Comparison of ENCODE assay signal across 1 cellular context in genomic region chr1:65075123-65075976, GRCh38.
TF ChIP-seq lines count a peak whose summit lies in the region.

No MANE protein-coding gene starts in this region.

TF ChIP-seq in K562, 482 proteins besides CTCF, POLR2A, EP300 and RAD21 (continued from another document and continues in another):
- TF ChIP-seq, protein P1, sequence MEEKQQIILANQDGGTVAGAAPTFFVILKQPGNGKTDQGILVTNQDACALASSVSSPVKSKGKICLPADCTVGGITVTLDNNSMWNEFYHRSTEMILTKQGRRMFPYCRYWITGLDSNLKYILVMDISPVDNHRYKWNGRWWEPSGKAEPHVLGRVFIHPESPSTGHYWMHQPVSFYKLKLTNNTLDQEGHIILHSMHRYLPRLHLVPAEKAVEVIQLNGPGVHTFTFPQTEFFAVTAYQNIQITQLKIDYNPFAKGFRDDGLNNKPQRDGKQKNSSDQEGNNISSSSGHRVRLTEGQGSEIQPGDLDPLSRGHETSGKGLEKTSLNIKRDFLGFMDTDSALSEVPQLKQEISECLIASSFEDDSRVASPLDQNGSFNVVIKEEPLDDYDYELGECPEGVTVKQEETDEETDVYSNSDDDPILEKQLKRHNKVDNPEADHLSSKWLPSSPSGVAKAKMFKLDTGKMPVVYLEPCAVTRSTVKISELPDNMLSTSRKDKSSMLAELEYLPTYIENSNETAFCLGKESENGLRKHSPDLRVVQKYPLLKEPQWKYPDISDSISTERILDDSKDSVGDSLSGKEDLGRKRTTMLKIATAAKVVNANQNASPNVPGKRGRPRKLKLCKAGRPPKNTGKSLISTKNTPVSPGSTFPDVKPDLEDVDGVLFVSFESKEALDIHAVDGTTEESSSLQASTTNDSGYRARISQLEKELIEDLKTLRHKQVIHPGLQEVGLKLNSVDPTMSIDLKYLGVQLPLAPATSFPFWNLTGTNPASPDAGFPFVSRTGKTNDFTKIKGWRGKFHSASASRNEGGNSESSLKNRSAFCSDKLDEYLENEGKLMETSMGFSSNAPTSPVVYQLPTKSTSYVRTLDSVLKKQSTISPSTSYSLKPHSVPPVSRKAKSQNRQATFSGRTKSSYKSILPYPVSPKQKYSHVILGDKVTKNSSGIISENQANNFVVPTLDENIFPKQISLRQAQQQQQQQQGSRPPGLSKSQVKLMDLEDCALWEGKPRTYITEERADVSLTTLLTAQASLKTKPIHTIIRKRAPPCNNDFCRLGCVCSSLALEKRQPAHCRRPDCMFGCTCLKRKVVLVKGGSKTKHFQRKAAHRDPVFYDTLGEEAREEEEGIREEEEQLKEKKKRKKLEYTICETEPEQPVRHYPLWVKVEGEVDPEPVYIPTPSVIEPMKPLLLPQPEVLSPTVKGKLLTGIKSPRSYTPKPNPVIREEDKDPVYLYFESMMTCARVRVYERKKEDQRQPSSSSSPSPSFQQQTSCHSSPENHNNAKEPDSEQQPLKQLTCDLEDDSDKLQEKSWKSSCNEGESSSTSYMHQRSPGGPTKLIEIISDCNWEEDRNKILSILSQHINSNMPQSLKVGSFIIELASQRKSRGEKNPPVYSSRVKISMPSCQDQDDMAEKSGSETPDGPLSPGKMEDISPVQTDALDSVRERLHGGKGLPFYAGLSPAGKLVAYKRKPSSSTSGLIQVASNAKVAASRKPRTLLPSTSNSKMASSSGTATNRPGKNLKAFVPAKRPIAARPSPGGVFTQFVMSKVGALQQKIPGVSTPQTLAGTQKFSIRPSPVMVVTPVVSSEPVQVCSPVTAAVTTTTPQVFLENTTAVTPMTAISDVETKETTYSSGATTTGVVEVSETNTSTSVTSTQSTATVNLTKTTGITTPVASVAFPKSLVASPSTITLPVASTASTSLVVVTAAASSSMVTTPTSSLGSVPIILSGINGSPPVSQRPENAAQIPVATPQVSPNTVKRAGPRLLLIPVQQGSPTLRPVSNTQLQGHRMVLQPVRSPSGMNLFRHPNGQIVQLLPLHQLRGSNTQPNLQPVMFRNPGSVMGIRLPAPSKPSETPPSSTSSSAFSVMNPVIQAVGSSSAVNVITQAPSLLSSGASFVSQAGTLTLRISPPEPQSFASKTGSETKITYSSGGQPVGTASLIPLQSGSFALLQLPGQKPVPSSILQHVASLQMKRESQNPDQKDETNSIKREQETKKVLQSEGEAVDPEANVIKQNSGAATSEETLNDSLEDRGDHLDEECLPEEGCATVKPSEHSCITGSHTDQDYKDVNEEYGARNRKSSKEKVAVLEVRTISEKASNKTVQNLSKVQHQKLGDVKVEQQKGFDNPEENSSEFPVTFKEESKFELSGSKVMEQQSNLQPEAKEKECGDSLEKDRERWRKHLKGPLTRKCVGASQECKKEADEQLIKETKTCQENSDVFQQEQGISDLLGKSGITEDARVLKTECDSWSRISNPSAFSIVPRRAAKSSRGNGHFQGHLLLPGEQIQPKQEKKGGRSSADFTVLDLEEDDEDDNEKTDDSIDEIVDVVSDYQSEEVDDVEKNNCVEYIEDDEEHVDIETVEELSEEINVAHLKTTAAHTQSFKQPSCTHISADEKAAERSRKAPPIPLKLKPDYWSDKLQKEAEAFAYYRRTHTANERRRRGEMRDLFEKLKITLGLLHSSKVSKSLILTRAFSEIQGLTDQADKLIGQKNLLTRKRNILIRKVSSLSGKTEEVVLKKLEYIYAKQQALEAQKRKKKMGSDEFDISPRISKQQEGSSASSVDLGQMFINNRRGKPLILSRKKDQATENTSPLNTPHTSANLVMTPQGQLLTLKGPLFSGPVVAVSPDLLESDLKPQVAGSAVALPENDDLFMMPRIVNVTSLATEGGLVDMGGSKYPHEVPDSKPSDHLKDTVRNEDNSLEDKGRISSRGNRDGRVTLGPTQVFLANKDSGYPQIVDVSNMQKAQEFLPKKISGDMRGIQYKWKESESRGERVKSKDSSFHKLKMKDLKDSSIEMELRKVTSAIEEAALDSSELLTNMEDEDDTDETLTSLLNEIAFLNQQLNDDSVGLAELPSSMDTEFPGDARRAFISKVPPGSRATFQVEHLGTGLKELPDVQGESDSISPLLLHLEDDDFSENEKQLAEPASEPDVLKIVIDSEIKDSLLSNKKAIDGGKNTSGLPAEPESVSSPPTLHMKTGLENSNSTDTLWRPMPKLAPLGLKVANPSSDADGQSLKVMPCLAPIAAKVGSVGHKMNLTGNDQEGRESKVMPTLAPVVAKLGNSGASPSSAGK (IDR thresholded peaks at IDR 0.05) = peak; percentile 14; the same call in 1 of the 2 replicates
- no peak for TF ChIP-seq DNMT1 (IDR thresholded peaks at IDR 0.05)
- TF ChIP-seq, protein P2, sequence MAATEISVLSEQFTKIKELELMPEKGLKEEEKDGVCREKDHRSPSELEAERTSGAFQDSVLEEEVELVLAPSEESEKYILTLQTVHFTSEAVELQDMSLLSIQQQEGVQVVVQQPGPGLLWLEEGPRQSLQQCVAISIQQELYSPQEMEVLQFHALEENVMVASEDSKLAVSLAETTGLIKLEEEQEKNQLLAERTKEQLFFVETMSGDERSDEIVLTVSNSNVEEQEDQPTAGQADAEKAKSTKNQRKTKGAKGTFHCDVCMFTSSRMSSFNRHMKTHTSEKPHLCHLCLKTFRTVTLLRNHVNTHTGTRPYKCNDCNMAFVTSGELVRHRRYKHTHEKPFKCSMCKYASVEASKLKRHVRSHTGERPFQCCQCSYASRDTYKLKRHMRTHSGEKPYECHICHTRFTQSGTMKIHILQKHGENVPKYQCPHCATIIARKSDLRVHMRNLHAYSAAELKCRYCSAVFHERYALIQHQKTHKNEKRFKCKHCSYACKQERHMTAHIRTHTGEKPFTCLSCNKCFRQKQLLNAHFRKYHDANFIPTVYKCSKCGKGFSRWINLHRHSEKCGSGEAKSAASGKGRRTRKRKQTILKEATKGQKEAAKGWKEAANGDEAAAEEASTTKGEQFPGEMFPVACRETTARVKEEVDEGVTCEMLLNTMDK (IDR thresholded peaks at IDR 0.05; ENCODE audit: borderline replicate concordance, insufficient read depth, low read depth, low read length, poor library complexity, severe bottlenecking) = peak; percentile 90
- TF ChIP-seq ZNF12 (CRISPR knock-in tag; IDR thresholded peaks at IDR 0.05) = no peak
- TF ChIP-seq EHMT2 (IDR thresholded peaks at IDR 0.05) = peak; percentile 86
- TF ChIP-seq EP400 (IDR thresholded peaks at IDR 0.05) = no peak
- TF ChIP-seq ETV1 (tag; conservative IDR thresholded peaks at IDR 0.05; ENCODE audit: low read depth) = no peak
- peak in 1 of 2 experiments; percentile 50; a peak in 1 of 4 replicates for TF ChIP-seq TEAD1 (CRISPR knock-in tag; IDR thresholded peaks at IDR 0.05)
- TF ChIP-seq L3MBTL2 (IDR thresholded peaks at IDR 0.05) = peak; percentile 42; the same call in 1 of the 2 replicates
- no peak for TF ChIP-seq ZNF79 (CRISPR knock-in tag; IDR thresholded peaks at IDR 0.05; ENCODE audit: low read depth)
- no peak for TF ChIP-seq ZFP30 (CRISPR knock-in tag; IDR thresholded peaks at IDR 0.05; ENCODE audit: borderline replicate concordance)
- TF ChIP-seq TBL1XR1 (IDR thresholded peaks at IDR 0.05; ENCODE audit: low read length in 2 of 2) = 0 out of 4 replicates have a peak, but pooled peaks of 1 of the 2 experiments have one; percentile 28
- TF ChIP-seq, protein P3, sequence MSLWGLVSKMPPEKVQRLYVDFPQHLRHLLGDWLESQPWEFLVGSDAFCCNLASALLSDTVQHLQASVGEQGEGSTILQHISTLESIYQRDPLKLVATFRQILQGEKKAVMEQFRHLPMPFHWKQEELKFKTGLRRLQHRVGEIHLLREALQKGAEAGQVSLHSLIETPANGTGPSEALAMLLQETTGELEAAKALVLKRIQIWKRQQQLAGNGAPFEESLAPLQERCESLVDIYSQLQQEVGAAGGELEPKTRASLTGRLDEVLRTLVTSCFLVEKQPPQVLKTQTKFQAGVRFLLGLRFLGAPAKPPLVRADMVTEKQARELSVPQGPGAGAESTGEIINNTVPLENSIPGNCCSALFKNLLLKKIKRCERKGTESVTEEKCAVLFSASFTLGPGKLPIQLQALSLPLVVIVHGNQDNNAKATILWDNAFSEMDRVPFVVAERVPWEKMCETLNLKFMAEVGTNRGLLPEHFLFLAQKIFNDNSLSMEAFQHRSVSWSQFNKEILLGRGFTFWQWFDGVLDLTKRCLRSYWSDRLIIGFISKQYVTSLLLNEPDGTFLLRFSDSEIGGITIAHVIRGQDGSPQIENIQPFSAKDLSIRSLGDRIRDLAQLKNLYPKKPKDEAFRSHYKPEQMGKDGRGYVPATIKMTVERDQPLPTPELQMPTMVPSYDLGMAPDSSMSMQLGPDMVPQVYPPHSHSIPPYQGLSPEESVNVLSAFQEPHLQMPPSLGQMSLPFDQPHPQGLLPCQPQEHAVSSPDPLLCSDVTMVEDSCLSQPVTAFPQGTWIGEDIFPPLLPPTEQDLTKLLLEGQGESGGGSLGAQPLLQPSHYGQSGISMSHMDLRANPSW (CRISPR knock-in tag; IDR thresholded peaks at IDR 0.05) = no peak
- TF ChIP-seq ZNF280B (CRISPR knock-in tag; IDR thresholded peaks at IDR 0.05) = no peak
- TF ChIP-seq, protein P4, sequence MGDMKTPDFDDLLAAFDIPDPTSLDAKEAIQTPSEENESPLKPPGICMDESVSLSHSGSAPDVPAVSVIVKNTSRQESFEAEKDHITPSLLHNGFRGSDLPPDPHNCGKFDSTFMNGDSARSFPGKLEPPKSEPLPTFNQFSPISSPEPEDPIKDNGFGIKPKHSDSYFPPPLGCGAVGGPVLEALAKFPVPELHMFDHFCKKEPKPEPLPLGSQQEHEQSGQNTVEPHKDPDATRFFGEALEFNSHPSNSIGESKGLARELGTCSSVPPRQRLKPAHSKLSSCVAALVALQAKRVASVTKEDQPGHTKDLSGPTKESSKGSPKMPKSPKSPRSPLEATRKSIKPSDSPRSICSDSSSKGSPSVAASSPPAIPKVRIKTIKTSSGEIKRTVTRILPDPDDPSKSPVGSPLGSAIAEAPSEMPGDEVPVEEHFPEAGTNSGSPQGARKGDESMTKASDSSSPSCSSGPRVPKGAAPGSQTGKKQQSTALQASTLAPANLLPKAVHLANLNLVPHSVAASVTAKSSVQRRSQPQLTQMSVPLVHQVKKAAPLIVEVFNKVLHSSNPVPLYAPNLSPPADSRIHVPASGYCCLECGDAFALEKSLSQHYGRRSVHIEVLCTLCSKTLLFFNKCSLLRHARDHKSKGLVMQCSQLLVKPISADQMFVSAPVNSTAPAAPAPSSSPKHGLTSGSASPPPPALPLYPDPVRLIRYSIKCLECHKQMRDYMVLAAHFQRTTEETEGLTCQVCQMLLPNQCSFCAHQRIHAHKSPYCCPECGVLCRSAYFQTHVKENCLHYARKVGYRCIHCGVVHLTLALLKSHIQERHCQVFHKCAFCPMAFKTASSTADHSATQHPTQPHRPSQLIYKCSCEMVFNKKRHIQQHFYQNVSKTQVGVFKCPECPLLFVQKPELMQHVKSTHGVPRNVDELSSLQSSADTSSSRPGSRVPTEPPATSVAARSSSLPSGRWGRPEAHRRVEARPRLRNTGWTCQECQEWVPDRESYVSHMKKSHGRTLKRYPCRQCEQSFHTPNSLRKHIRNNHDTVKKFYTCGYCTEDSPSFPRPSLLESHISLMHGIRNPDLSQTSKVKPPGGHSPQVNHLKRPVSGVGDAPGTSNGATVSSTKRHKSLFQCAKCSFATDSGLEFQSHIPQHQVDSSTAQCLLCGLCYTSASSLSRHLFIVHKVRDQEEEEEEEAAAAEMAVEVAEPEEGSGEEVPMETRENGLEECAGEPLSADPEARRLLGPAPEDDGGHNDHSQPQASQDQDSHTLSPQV (IDR thresholded peaks at IDR 0.05) = 0 out of 2 replicates have a peak, but pooled peaks have one; percentile 37
- no peak for TF ChIP-seq STAG1 (CRISPR knock-in tag; IDR thresholded peaks at IDR 0.05; ENCODE audit: borderline replicate concordance)
- no peak for TF ChIP-seq ZNF717 (CRISPR knock-in tag; IDR thresholded peaks at IDR 0.05)
- no peak for TF ChIP-seq NFE2 (IDR thresholded peaks at IDR 0.05; ENCODE audit: low read depth)
- TF ChIP-seq CBX3 (IDR thresholded peaks at IDR 0.05; ENCODE audit: borderline replicate concordance in 1 of 2, low read length in 2 of 2) = 0 out of 3 replicates have a peak, but pooled peaks of 1 of the 2 experiments have one; percentile 30
- TF ChIP-seq, protein P5, sequence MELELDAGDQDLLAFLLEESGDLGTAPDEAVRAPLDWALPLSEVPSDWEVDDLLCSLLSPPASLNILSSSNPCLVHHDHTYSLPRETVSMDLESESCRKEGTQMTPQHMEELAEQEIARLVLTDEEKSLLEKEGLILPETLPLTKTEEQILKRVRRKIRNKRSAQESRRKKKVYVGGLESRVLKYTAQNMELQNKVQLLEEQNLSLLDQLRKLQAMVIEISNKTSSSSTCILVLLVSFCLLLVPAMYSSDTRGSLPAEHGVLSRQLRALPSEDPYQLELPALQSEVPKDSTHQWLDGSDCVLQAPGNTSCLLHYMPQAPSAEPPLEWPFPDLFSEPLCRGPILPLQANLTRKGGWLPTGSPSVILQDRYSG (tag; conservative IDR thresholded peaks at IDR 0.05; ENCODE audit: low read depth) = no peak
- TF ChIP-seq KLF10 (CRISPR knock-in tag; IDR thresholded peaks at IDR 0.05) = no peak
- no peak for TF ChIP-seq NFIC (IDR thresholded peaks at IDR 0.05)
- TF ChIP-seq, protein P6, sequence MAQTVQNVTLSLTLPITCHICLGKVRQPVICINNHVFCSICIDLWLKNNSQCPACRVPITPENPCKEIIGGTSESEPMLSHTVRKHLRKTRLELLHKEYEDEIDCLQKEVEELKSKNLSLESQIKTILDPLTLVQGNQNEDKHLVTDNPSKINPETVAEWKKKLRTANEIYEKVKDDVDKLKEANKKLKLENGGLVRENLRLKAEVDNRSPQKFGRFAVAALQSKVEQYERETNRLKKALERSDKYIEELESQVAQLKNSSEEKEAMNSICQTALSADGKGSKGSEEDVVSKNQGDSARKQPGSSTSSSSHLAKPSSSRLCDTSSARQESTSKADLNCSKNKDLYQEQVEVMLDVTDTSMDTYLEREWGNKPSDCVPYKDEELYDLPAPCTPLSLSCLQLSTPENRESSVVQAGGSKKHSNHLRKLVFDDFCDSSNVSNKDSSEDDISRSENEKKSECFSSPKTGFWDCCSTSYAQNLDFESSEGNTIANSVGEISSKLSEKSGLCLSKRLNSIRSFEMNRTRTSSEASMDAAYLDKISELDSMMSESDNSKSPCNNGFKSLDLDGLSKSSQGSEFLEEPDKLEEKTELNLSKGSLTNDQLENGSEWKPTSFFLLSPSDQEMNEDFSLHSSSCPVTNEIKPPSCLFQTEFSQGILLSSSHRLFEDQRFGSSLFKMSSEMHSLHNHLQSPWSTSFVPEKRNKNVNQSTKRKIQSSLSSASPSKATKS (CRISPR knock-in tag; IDR thresholded peaks at IDR 0.05) = no peak
